In the genomic region with DNA sequence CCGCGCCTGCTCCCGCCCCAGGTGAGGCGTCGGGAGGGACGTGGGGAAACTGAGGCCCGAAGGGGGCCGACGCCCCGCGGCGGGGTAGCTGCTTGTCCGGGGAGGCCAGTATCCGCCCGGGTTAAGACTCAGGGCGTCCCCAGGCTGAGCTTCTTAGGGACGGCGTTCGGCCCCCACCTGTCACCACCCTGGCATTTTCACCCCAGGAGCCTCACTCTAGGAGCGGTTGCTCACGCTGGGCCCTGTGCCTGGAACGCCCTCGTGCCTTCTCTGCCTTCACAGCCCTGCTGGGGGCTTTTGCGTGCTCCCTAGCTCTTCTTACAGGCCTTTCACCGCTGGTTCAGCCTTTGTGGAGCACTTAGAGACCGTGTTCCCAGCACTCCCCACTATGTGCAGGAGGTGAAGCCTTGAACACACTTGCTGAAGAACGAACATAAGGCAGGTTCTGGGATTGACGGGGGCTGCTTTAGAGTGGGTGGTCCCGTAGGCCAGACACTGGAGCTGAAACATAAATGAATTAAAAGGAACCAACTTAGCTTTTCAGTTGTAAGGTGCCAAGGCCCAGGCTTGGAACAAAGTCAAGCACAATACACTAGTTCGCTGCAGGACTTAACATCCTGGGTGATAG, we compare ENCODE assay signal across 8 cellular contexts. TPM values are rescaled to one million over a fixed set of nuclear protein-coding genes. Genes with fewer than 3 reads are reported as not detected.
DNase-seq lines count a peak whose midpoint lies in the region; ATAC-seq and TF ChIP-seq lines count a peak whose summit lies in the region.

No MANE protein-coding gene starts in this region.

- no peak for TF ChIP-seq CTCF in adrenal gland (IDR thresholded peaks at IDR 0.05)
- no peak for TF ChIP-seq CTCF in right atrium auricular region (IDR thresholded peaks at IDR 0.05)
- peak in 1 of 4 experiments; percentile 6 for TF ChIP-seq CTCF in prostate gland (IDR thresholded peaks at IDR 0.05)

- H3K27me3 ChIP-seq in SJCRH30, result no peaks in the 10 kb centered on the region
- no peaks in the 10 kb centered on the region for H3K27me3 ChIP-seq in adrenal gland
- no peaks in the 10 kb centered on the region for H3K27me3 ChIP-seq in right atrium auricular region
- H3K27me3 ChIP-seq in prostate gland (replicated peaks; ENCODE audit: insufficient read depth), result no peaks in the 10 kb centered on the region

- peak; percentile 8 to 46 for TF ChIP-seq POLR2A in adrenal gland (IDR thresholded peaks at IDR 0.05)
- no peak for TF ChIP-seq POLR2A in prostate gland (IDR thresholded peaks at IDR 0.05)

- peak overlapping the region; percentile 73 for H3K4me3 ChIP-seq in SJCRH30
- peak overlapping the region; percentile 4 to 82 (median 53) for H3K4me3 ChIP-seq in adrenal gland
- peak overlapping the region; percentile 54 to 76 for H3K4me3 ChIP-seq in right atrium auricular region
- peak overlapping the region; percentile 72 to 82 for H3K4me3 ChIP-seq in prostate gland

- H3K4me1 ChIP-seq in SJCRH30 (no peaks in the 10 kb centered on the region; the same call in 1 of the 2 replicates), adrenal gland (replicated peaks in 1 of 2) (peaks cover 6 to 39% of the 10 kb centered on the region in 2 donors), right atrium auricular region (peaks cover 0 to 30% of the 10 kb centered on the region in 2 donors), prostate gland (replicated peaks) (peaks cover 4% of the 10 kb centered on the region)

- DNase-seq in NCI-H748 (lab: John Stamatoyannopoulos, UW; ENCODE audit: unreplicated experiment), result peak; percentile 48
- DNase-seq in NCI-H748 treated with DMSO at 0.1 percent for 48 hours (lab: John Stamatoyannopoulos, UW), result no peak
- DNase-seq in SJCRH30, result peak; percentile 47 to 60
- DNase-seq in adrenal gland, result peak; percentile 64 to 77 (median 70)
- no peak for DNase-seq in right atrium auricular region (ENCODE audit: low spot score)
- DNase-seq in prostate gland (ENCODE audit: low spot score), result peak; percentile 23
- DNase-seq in NCI-H1048 (lab: John Stamatoyannopoulos, UW), result no peak

- peak; percentile 16 for ATAC-seq in HG03097 (IDR thresholded peaks at IDR 0.05; ENCODE audit: low FRiP score, unreplicated experiment)

- H3K9me3 ChIP-seq in SJCRH30 (replicated peaks) (no peaks in the 10 kb centered on the region), adrenal gland (replicated peaks in 1 of 3) (no peaks in the 10 kb centered on the region), right atrium auricular region (no peaks in the 10 kb centered on the region), prostate gland (no peaks in the 10 kb centered on the region)

- H3K27ac ChIP-seq in SJCRH30 (peak overlapping the region; percentile 34; the same call in 1 of the 2 replicates), adrenal gland (peak overlapping the region; percentile 69 to 98 (median 92)), right atrium auricular region (peak overlapping the region; percentile 95 to 98), prostate gland (peak overlapping the region; percentile 96 to 97)

- intact Hi-C loops in adrenal gland (cut with DNase I), result loop anchor here in 1 of 2 donors (10.0 kb wide), 1 partner anchor 195 kb away; no protein-coding TSS in a partner anchor
- intact Hi-C loops in prostate gland (cut with DNase I), result loop anchor here (5.0 kb wide), 2 partner anchors 42 to 192 kb away; partner anchors contain the start of genes CINP and TECPR2

- H3K36me3 ChIP-seq in SJCRH30, result no peaks in the 10 kb centered on the region
- H3K36me3 ChIP-seq in adrenal gland (replicated peaks in 1 of 2), result no peaks in the 10 kb centered on the region
- H3K36me3 ChIP-seq in right atrium auricular region, result no peaks in the 10 kb centered on the region
- no peaks in the 10 kb centered on the region for H3K36me3 ChIP-seq in prostate gland

- WGBS in adrenal gland, 4 donors, result 5 to 20% (median 11%) methylated on average over 10 to 30 of the region's 30 CpGs
- 9% methylated on average over 14 of the region's 30 CpGs for WGBS in prostate gland

RNA-seq across cellular contexts. Expression of gene ZNF839, which starts 0.6 kb away (rescaled TPM):
- total RNA-seq in SJCRH30 (2014; rRNA removed; shearing (Covaris generic)), result 4.0 and 4.2 TPM in 2 replicates
- total RNA-seq in adrenal gland (10 to 100 TPM in 6 of 8 donors, 1 to 10 TPM in 2; 7.4 to 23.1 (median 14.1) TPM), right atrium auricular region (1 to 10 TPM; 6.4 to 7.8 TPM), prostate gland (10 to 100 TPM; 11.7 to 33.8 TPM)
- polyA plus RNA-seq in adrenal gland, result 10 to 100 TPM in 2 of 3 donors, 1 to 10 TPM in 1; 7.8 to 28.2 (median 27.6) TPM

RNA-seq across cellular contexts. Expression of gene MOK, which starts 15.2 kb away (rescaled TPM):
- 5.8 and 5.9 TPM in 2 replicates for total RNA-seq in SJCRH30 (2014; rRNA removed; shearing (Covaris generic))
- total RNA-seq in adrenal gland (10 to 100 TPM; 10.1 to 33.1 (median 16.4) TPM), right atrium auricular region (10 to 100 TPM; 10.1 to 22.9 TPM), prostate gland (10 to 100 TPM; 17.8 to 95.5 TPM)
- 10 to 100 TPM; 15.4 to 54.4 (median 38.5) TPM for polyA plus RNA-seq in adrenal gland

RNA-seq across cellular contexts. Expression of gene CINP, which starts 42.5 kb away (rescaled TPM):
- total RNA-seq in SJCRH30 (2014; rRNA removed; shearing (Covaris generic)), result 42.7 and 48.4 TPM in 2 replicates
- total RNA-seq in adrenal gland (10 to 100 TPM; 38.3 to 76.0 (median 41.5) TPM), right atrium auricular region (10 to 100 TPM; 25.0 to 31.3 TPM), prostate gland (10 to 100 TPM; 36.2 to 40.8 TPM)
- polyA plus RNA-seq in adrenal gland, result 10 to 100 TPM; 39.2 to 92.6 (median 86.6) TPM

RNA-seq across cellular contexts. Expression of gene TECPR2, which starts 42.6 kb away (rescaled TPM):
- total RNA-seq in SJCRH30 (2014; rRNA removed; shearing (Covaris generic)), result 8.6 and 9.1 TPM in 2 replicates
- 10 to 100 TPM; 12.0 to 74.3 (median 27.4) TPM for total RNA-seq in adrenal gland
- 10 to 100 TPM in 1 of 3 donors, 1 to 10 TPM in 2; 5.1 to 12.1 (median 8.3) TPM for polyA plus RNA-seq in adrenal gland
- total RNA-seq in right atrium auricular region, result 10 to 100 TPM; 13.2 to 15.5 TPM
- total RNA-seq in prostate gland, result 10 to 100 TPM; 12.9 to 45.0 TPM

Comparison
In these comparisons a context has a peak if more than half of its experiments do, and no peak if none do; other contexts are left out.
1. DNase-seq: peak in NCI-H748 (single experiment), SJCRH30 (2 of 2), adrenal gland (7 of 7) and prostate gland (single experiment); none in NCI-H748 treated with DMSO at 0.1 percent for 48 hours (single experiment), right atrium auricular region (single experiment) and NCI-H1048 (single experiment).
2. H3K27ac ChIP-seq: peak in every context shown above with its lines; median percentile 96 in right atrium auricular region; 96 in prostate gland; 92 in adrenal gland; 34 in SJCRH30.
3. Peak in every context shown above with its lines, with median percentiles within 50 percentile points of each other: H3K4me3 ChIP-seq.